In genomic region chr3:113287111-113287817, GRCh38 we compare ENCODE assay signal across 9 cellular contexts.
A peak's percentile ranks its signal among the peaks of the same experiment; 100 is the strongest.
DNase-seq lines count a peak whose midpoint lies in the region; ATAC-seq, FAIRE-seq and TF ChIP-seq lines count a peak whose summit lies in the region.
"Had no signal": no experiment of that assay in that cellular context is flagged by ENCODE, and none has a peak within 500 bp of the region (broad histone marks: within the 10 kb centered on the region; RNA-seq: fewer than 3 reads in every experiment).

No MANE protein-coding gene starts in this region.

- CTCF ChIA-PET in CD8-positive, alpha-beta T cell (lab: Charles Lee), result interaction anchor here (0.7 to 6.5 kb wide), 13 partner anchors 9 to 705 kb away, joined by 3 to 72 read pairs (median 8); partner anchors contain the start of gene CCDC80

- H3K9me3 Mint-ChIP-seq in astrocyte (ENCODE audit: unreplicated experiment), result no peaks in the 10 kb centered on the region
- no peaks in the 10 kb centered on the region for H3K9me3 Mint-ChIP-seq in type B pancreatic cell
- H3K9me3 Mint-ChIP-seq in CD8-positive, alpha-beta T cell, result no peaks in the 10 kb centered on the region

- WGBS in spleen, 5 donors, result 76 to 90% (median 82%) methylated on average over 10 of the region's 10 CpGs

- peak overlapping the region; percentile 19 for H3K9ac ChIP-seq in astrocyte (ENCODE audit: low read length)

- ATAC-seq in CD8-positive, alpha-beta T cell, result no peak

- TF ChIP-seq CTCF in astrocyte (IDR thresholded peaks at IDR 0.05; ENCODE audit: insufficient read depth, low read depth, low read length), result no peak
- no peak for TF ChIP-seq CTCF in type B pancreatic cell (conservative IDR thresholded peaks at IDR 0.05)
- TF ChIP-seq CTCF in spleen (IDR thresholded peaks at IDR 0.05 in 8 of 11, conservative IDR thresholded peaks at IDR 0.05 in 3 of 11), result no peak
- no peak for TF ChIP-seq CTCF in CD8-positive, alpha-beta T cell (IDR thresholded peaks at IDR 0.05)

- H3K36me3 ChIP-seq in astrocyte (ENCODE audit: insufficient read depth, low read length), result no peaks in the 10 kb centered on the region
- no peaks in the 10 kb centered on the region for H3K36me3 ChIP-seq in spleen
- no peaks in the 10 kb centered on the region for H3K36me3 ChIP-seq in CD8-positive, alpha-beta T cell (ENCODE audit: insufficient read depth, low read length)
- H3K36me3 ChIP-seq: BE2C had no signal

- no peak for TF ChIP-seq POLR2A in spleen (IDR thresholded peaks at IDR 0.05)

- H3K4me3 Mint-ChIP-seq in astrocyte (ENCODE audit: unreplicated experiment) (no peak overlapping the region), type B pancreatic cell (peak overlapping the region; percentile 24)
- H3K4me3 Mint-ChIP-seq in CD8-positive, alpha-beta T cell, result no peak overlapping the region

- H2AFZ ChIP-seq in astrocyte (ENCODE audit: low read depth, low read length), result peak overlapping the region; percentile 44

- no peak overlapping the region for H3K4me3 ChIP-seq in astrocyte (ENCODE audit: insufficient read depth, low read depth, low read length)
- no peak overlapping the region for H3K4me3 ChIP-seq in spleen
- no peak overlapping the region for H3K4me3 ChIP-seq in CD8-positive, alpha-beta T cell (ENCODE audit: low read depth, low read length)

- H3K27me3 ChIP-seq in astrocyte (ENCODE audit: insufficient read depth, low read length) (peaks cover 2% of the 10 kb centered on the region), spleen (replicated peaks in 1 of 7) (no peaks in the 10 kb centered on the region)
- H3K27me3 ChIP-seq in CD8-positive, alpha-beta T cell (ENCODE audit: insufficient read depth, low read length), result no peaks in the 10 kb centered on the region
- H3K27me3 ChIP-seq: BE2C had no signal

- H3K36me3 Mint-ChIP-seq in astrocyte (ENCODE audit: low read depth, unreplicated experiment) (peaks cover 13% of the 10 kb centered on the region), type B pancreatic cell (peaks cover 30% of the 10 kb centered on the region)
- H3K36me3 Mint-ChIP-seq in CD8-positive, alpha-beta T cell, result no peaks in the 10 kb centered on the region

- POLR2A ChIA-PET in CD8-positive, alpha-beta T cell (lab: Charles Lee), result no interaction called here

- FAIRE-seq in astrocyte (lab: Jason Lieb, UNC), result peak; percentile 90

- H3K4me1 ChIP-seq in astrocyte (ENCODE audit: insufficient read depth, low read length) (peaks cover 13% of the 10 kb centered on the region), spleen (no peaks in the 10 kb centered on the region)
- H3K4me1 ChIP-seq in CD8-positive, alpha-beta T cell (ENCODE audit: insufficient read depth, low read length), result no peaks in the 10 kb centered on the region

- H3K27me3 Mint-ChIP-seq in astrocyte (ENCODE audit: low read depth, unreplicated experiment), result no peaks in the 10 kb centered on the region
- H3K27me3 Mint-ChIP-seq in type B pancreatic cell, result no peaks in the 10 kb centered on the region
- no peaks in the 10 kb centered on the region for H3K27me3 Mint-ChIP-seq in CD8-positive, alpha-beta T cell (ENCODE audit: low read depth)

- no peaks in the 10 kb centered on the region for H3K79me2 ChIP-seq in astrocyte (ENCODE audit: insufficient read depth, low read length)

- H3K9me3 ChIP-seq in astrocyte (ENCODE audit: insufficient read depth, low read depth, low read length) (no peaks in the 10 kb centered on the region), spleen (no peaks in the 10 kb centered on the region)
- H3K9me3 ChIP-seq in CD8-positive, alpha-beta T cell (ENCODE audit: low read length), result no peaks in the 10 kb centered on the region
- H3K9me3 ChIP-seq: BE2C had no signal

- DNase-seq in NCI-H510A treated with DMSO at 0.1 percent for 48 hours (lab: John Stamatoyannopoulos, UW), result peak; percentile 31
- DNase-seq in NCI-H510A (lab: John Stamatoyannopoulos, UW), result no peak
- peak; percentile 76 for DNase-seq in astrocyte (ENCODE audit: low read depth)
- DNase-seq in iris pigment epithelial cell (ENCODE audit: low read depth), result peak; percentile 80
- no peak for DNase-seq in type B pancreatic cell (ENCODE audit: extremely low spot score, unreplicated experiment)
- no peak for DNase-seq in spleen
- DNase-seq in NCI-H2029 treated with DMSO at 0.1 percent for 48 hours (lab: John Stamatoyannopoulos, UW), result no peak
- DNase-seq in CD8-positive, alpha-beta T cell, result no peak

- H3K4me1 Mint-ChIP-seq in astrocyte (ENCODE audit: low read depth, unreplicated experiment) (peaks cover 12% of the 10 kb centered on the region), type B pancreatic cell (ENCODE audit: unreplicated experiment) (peaks cover 58% of the 10 kb centered on the region)
- no peaks in the 10 kb centered on the region for H3K4me1 Mint-ChIP-seq in CD8-positive, alpha-beta T cell (ENCODE audit: low read depth)

- H3K27ac ChIP-seq in astrocyte (ENCODE audit: low read depth, low read length) (peak overlapping the region; percentile 33), spleen (no peak overlapping the region)
- no peak overlapping the region for H3K27ac ChIP-seq in CD8-positive, alpha-beta T cell (ENCODE audit: low read depth, low read length)

- H3K4me2 ChIP-seq in astrocyte (ENCODE audit: low read length), result peak overlapping the region; percentile 71

- H3K27ac Mint-ChIP-seq in astrocyte (ENCODE audit: unreplicated experiment) (peak overlapping the region; percentile 92), type B pancreatic cell (peak overlapping the region; percentile 63)
- no peak overlapping the region for H3K27ac Mint-ChIP-seq in CD8-positive, alpha-beta T cell

- no peaks in the 10 kb centered on the region for H4K20me1 ChIP-seq in astrocyte (ENCODE audit: insufficient read depth, low read length)

- intact Hi-C loops in spleen (cut with DNase I; ENCODE audit: low total_unique reads), result loop anchor here (10.0 kb wide), 1 partner anchor 152 kb away; no protein-coding TSS in a partner anchor
- intact Hi-C loops in CD8-positive, alpha-beta T cell (cut with DNase I, micrococcal nuclease), result loop anchor here in 1 of 2 experiments (5.0 kb wide), 1 partner anchor 455 kb away; no protein-coding TSS in a partner anchor

Comparison
In these comparisons a context has a peak if more than half of its experiments do, and no peak if none do; other contexts are left out.
1. DNase-seq: peak in NCI-H510A treated with DMSO at 0.1 percent for 48 hours (single experiment), astrocyte (single experiment) and iris pigment epithelial cell (single experiment); none in NCI-H510A (single experiment), type B pancreatic cell (single experiment), spleen (single experiment), NCI-H2029 treated with DMSO at 0.1 percent for 48 hours (single experiment) and CD8-positive, alpha-beta T cell (0 of 7).